Comparison of ENCODE assay signal across 8 cellular contexts in the genomic region with DNA sequence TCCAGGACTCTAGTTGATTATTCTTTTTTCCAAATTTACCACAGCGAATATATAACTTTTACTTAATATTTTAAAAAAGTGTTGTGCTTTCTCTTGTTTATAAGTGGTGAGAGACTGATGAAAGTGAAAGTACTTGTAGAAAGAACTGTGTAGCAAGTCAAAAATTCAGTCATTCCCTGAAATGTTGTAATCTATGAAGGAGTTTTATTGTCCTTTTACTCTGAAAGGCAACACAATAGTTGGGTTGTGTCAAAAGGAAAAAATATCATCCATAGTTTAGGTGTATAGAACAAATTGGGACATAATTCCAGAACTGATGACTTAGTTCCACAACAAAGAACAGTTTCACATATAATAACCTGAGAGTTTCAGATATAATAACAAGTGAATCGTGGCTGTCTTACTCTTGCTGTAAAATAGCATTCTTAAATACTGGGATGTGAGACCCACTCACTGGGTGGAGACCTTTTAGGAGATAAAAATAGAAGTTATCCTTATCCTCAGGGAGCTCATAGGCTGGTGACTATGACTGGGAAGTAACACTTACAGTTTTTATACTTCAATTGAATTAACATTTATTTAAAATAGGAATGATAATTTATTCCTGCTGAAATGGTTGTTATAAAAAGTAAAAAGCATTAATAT. TPM values are rescaled to one million over a fixed set of nuclear protein-coding genes. Genes with fewer than 3 reads are reported as not detected.
A peak's percentile ranks its signal among the peaks of the same experiment; 100 is the strongest.
DNase-seq lines count a peak whose midpoint lies in the region; ATAC-seq, FAIRE-seq and TF ChIP-seq lines count a peak whose summit lies in the region.

No MANE protein-coding gene starts in this region.

- H4K20me1 ChIP-seq in K562 (replicated peaks; ENCODE audit: control insufficient read depth, insufficient read depth, low read length): no peaks in the 10 kb centered on the region

- no peak for TF ChIP-seq POLR2A in K562 (conservative IDR thresholded peaks at IDR 0.05)
- no peak for TF ChIP-seq POLR2A in testis (IDR thresholded peaks at IDR 0.05)

- CTCF ChIA-PET in K562 (lab: Yijun Ruan, JAX; ENCODE audit: low intra/inter-chr PET ratio): no interaction called here

- H3K4me3 ChIP-seq in K562 (no peak overlapping the region), testis (no peak overlapping the region)

- H3K9me3 ChIP-seq in K562 (replicated peaks; ENCODE audit: control insufficient read depth, insufficient read depth, low read depth, low read length): no peaks in the 10 kb centered on the region
- no peaks in the 10 kb centered on the region for H3K9me3 ChIP-seq in testis

- H3K4me1 ChIP-seq in K562 (replicated peaks in 1 of 2; ENCODE audit: control insufficient read depth in 2 of 2, insufficient read depth in 2 of 2, low read length in 2 of 2): peaks cover 4 to 13% of the 10 kb centered on the region in 2 experiments; a peak in 3 of 5 replicates
- peaks cover 23% of the 10 kb centered on the region for H3K4me1 ChIP-seq in testis

- peaks cover 36% of the 10 kb centered on the region for H3K36me3 Mint-ChIP-seq in activated CD4-positive, alpha-beta T cell treated with anti-CD3 and anti-CD28 coated beads, Interleukin-2, amount 10 ng/mL, durations not matched to agents 24 days and 14 days (ENCODE audit: low read depth)

- TF ChIP-seq CTCF in K562 (IDR thresholded peaks at IDR 0.05 in 2 of 3, conservative IDR thresholded peaks at IDR 0.05 in 1 of 3; ENCODE audit: insufficient read depth in 2 of 3, low read depth in 1 of 3, low read length in 3 of 3): no peak
- no peak for TF ChIP-seq CTCF in testis (IDR thresholded peaks at IDR 0.05)

- peaks cover 47% of the 10 kb centered on the region for H3K79me2 ChIP-seq in K562 (ENCODE audit: control insufficient read depth, insufficient read depth, low read length)

- in situ Hi-C loops in K562 (cut with MboI): no loop called here

- H3K27me3 ChIP-seq in K562 (ENCODE audit: control insufficient read depth in 2 of 2, insufficient read depth in 2 of 2, low read length in 2 of 2) (no peaks in the 10 kb centered on the region), layer of hippocampus (ENCODE audit: control insufficient read depth, insufficient read depth, low read length) (no peaks in the 10 kb centered on the region), testis (no peaks in the 10 kb centered on the region)

- H2AFZ ChIP-seq in K562 (ENCODE audit: low read depth, low read length): peak overlapping the region; percentile 46; the same call in 1 of the 2 replicates

- H3K27ac Mint-ChIP-seq in activated CD4-positive, alpha-beta T cell treated with anti-CD3 and anti-CD28 coated beads, Interleukin-2, amount 10 ng/mL, durations not matched to agents 24 days and 14 days: peak overlapping the region; percentile 73

- H3K4me1 Mint-ChIP-seq in activated CD4-positive, alpha-beta T cell treated with anti-CD3 and anti-CD28 coated beads, Interleukin-2, amount 10 ng/mL, durations not matched to agents 24 days and 14 days: peaks cover 28% of the 10 kb centered on the region

- TF ChIP-seq RAD21 in K562 (CRISPR knock-in tag; conservative IDR thresholded peaks at IDR 0.05 in 1 of 2, IDR thresholded peaks at IDR 0.05 in 1 of 2): no peak

- no peak for DNase-seq in activated CD4-positive, alpha-beta T cell treated with anti-CD3 and anti-CD28 coated beads, Interleukin-2, amount 10 ng/mL, durations not matched to agents 24 days and 14 days
- DNase-seq in activated CD4-positive, alpha-beta T cell treated with anti-CD3 and anti-CD28 coated beads for 1 hour: no peak
- DNase-seq in K562 (ENCODE audit: extremely low read depth in 1 of 4, low spot score in 3 of 4) (no peak), testis (no peak)
- no peak for DNase-seq in stimulated activated CD8-positive, alpha-beta memory T cell treated with anti-CD3 and anti-CD28 coated beads, Interleukin-4, amount 100 ng/mL, for 48 hours

- POLR2A ChIA-PET in K562 (lab: Yijun Ruan, JAX): interaction anchor here (1.0 kb wide), 1 partner anchor 18 kb away, joined by 3 read pairs; no protein-coding TSS in a partner anchor

- H3K4me3 Mint-ChIP-seq in activated CD4-positive, alpha-beta T cell treated with anti-CD3 and anti-CD28 coated beads, Interleukin-2, amount 10 ng/mL, durations not matched to agents 24 days and 14 days: peak overlapping the region; percentile 79

- peak; percentile 37 for FAIRE-seq in K562 (lab: Jason Lieb, UNC)

- no peaks in the 10 kb centered on the region for H3K27me3 Mint-ChIP-seq in activated CD4-positive, alpha-beta T cell treated with anti-CD3 and anti-CD28 coated beads, Interleukin-2, amount 10 ng/mL, durations not matched to agents 24 days and 14 days

- ATAC-seq in K562 (peak; percentile 35; the same call in 1 of the 3 replicates), HG02840 (IDR thresholded peaks at IDR 0.05; ENCODE audit: low FRiP score, unreplicated experiment) (no peak), GM18858 (IDR thresholded peaks at IDR 0.05; ENCODE audit: unreplicated experiment) (no peak)

- TF ChIP-seq EP300 in K562 (IDR thresholded peaks at IDR 0.05; ENCODE audit: low read length): no peak

- H3K9me1 ChIP-seq in K562 (ENCODE audit: control insufficient read depth, insufficient read depth, low read length): no peaks in the 10 kb centered on the region

- whole genome bisulfite sequencing in K562 (ENCODE audit: insufficient coverage, low coverage, missing lambda C conversion rate): 11% methylated on average over 2 of the region's 2 CpGs
- WGBS in testis, 2 donors: 39 to 42% methylated on average over 2 of the region's 2 CpGs

- H3K9me3 Mint-ChIP-seq in activated CD4-positive, alpha-beta T cell treated with anti-CD3 and anti-CD28 coated beads, Interleukin-2, amount 10 ng/mL, durations not matched to agents 24 days and 14 days: no peaks in the 10 kb centered on the region

- no TSS peak for BruUV-seq in K562 (replicated peaks; lab: Mats Ljungman, UMichigan)

- peak overlapping the region; percentile 30 for H3K4me2 ChIP-seq in K562 (ENCODE audit: insufficient read depth, low read length)

- intact Hi-C loops in activated CD4-positive, alpha-beta T cell treated with anti-CD3 and anti-CD28 coated beads, Interleukin-2, amount 10 ng/mL, durations not matched to agents 24 days and 14 days (cut with micrococcal nuclease): loop anchor here (1.0 to 2.0 kb wide), 2 partner anchors 20 kb away; a partner anchor contains a TSS
- intact Hi-C loops in K562 (cut with micrococcal nuclease) (no loop called here), testis (cut with DNase I; ENCODE audit: low total_unique reads) (no loop called here)

- H3K9ac ChIP-seq in K562 (ENCODE audit: insufficient read depth in 1 of 2, low read depth in 2 of 2, low read length in 2 of 2): peak overlapping the region in 1 of 2 experiments; percentile 49; a peak in 2 of 4 replicates

- H3K27ac ChIP-seq in K562 (ENCODE audit: extremely low read depth, low read depth, low read length): peak overlapping the region; percentile 53; the same call in 2 of the 3 replicates
- peak overlapping the region; percentile 55 for H3K27ac ChIP-seq in layer of hippocampus (ENCODE audit: low read depth, low read length)
- H3K27ac ChIP-seq in testis: peak overlapping the region; percentile 81 to 90

- H3K36me3 ChIP-seq in K562 (ENCODE audit: control insufficient read depth, insufficient read depth, low read length) (peaks cover 37% of the 10 kb centered on the region; the same call in 2 of the 3 replicates), testis (ENCODE audit: low read depth, missing control alignments) (no peaks in the 10 kb centered on the region)

RNA-seq across cellular contexts. Expression of a gene that starts 20.6 kb away (rescaled TPM):
- 154 and 166 TPM in 2 replicates for total RNA-seq in activated CD4-positive, alpha-beta T cell treated with anti-CD3 and anti-CD28 coated beads, Interleukin-2, amount 10 ng/mL, durations not matched to agents 24 days and 14 days
- 46.6 and 100 TPM in 2 replicates for total RNA-seq in K562 (2011; cell fraction: chromatin; rRNA removed; ENCODE audit: low replicate concordance)
- total RNA-seq in K562 (2011; cell fraction: nucleolus; rRNA removed): 19.2 and 28.7 TPM in 2 replicates
- 61.2 and 107 TPM in 2 replicates for total RNA-seq in K562 (2011; cell fraction: nucleoplasm; rRNA removed)
- total RNA-seq in K562 (2014; rRNA removed) (29.9 and 69.7 TPM in 2 replicates), K562 (2014; rRNA removed; fragmentation: Illumina TruSeq; extraction: Trizol) (133 and 137 TPM in 2 replicates), K562 (2015; rRNA removed; fragmentation: Illumina TruSeq; extraction: Trizol) (98.0 and 101 TPM in 2 replicates), K562 (2021) (103 and 107 TPM in 2 replicates), testis (10 to 100 TPM; 65.8 to 85.0 TPM)
- polyA plus RNA-seq in K562 (2011; rRNA removed) (196 and 274 TPM in 2 replicates), K562 (2014; fragmentation: Illumina TruSeq; extraction: Trizol) (167 and 198 TPM in 2 replicates), K562 (2014; fragmentation: Nextera tagmentation; extraction: Ambion mirVana) (100 to 1,000 TPM; 136 to 198 TPM), K562 (2014; rRNA removed) (75.6 and 98.3 TPM in 2 replicates), testis (ENCODE audit: insufficient read depth, low read depth, low replicate concordance) (91.9 TPM)
- polyA plus RNA-seq in K562 (2011; cell fraction: cytosol; rRNA removed): 134 and 189 TPM in 2 replicates
- 41.9 and 62.4 TPM in 2 replicates for polyA plus RNA-seq in K562 (2011; cell fraction: nucleus; rRNA removed)
- 83.3 and 92.2 TPM in 2 replicates for polyA plus RNA-seq in K562 (2012)
- 158 and 175 TPM in 2 replicates for polyA minus RNA-seq in K562 (2011; rRNA and poly(A)+ RNA removed)
- polyA minus RNA-seq in K562 (2011; cell fraction: cytosol; rRNA and poly(A)+ RNA removed): 36.2 and 49.2 TPM in 2 replicates
- polyA minus RNA-seq in K562 (2011; cell fraction: nucleus; rRNA and poly(A)+ RNA removed): 18.0 and 42.0 TPM in 2 replicates

RNA-seq across cellular contexts. Expression of a gene that starts 59.2 kb away (rescaled TPM):
- 58.3 and 71.1 TPM in 2 replicates for total RNA-seq in activated CD4-positive, alpha-beta T cell treated with anti-CD3 and anti-CD28 coated beads, Interleukin-2, amount 10 ng/mL, durations not matched to agents 24 days and 14 days
- 55.4 and 66.2 TPM in 2 replicates for total RNA-seq in K562 (2011; cell fraction: chromatin; rRNA removed; ENCODE audit: low replicate concordance)
- total RNA-seq in K562 (2011; cell fraction: nucleolus; rRNA removed): 28.7 and 33.7 TPM in 2 replicates
- 38.4 and 44.9 TPM in 2 replicates for total RNA-seq in K562 (2011; cell fraction: nucleoplasm; rRNA removed)
- total RNA-seq in K562 (2014; rRNA removed) (12.9 and 16.4 TPM in 2 replicates), K562 (2014; rRNA removed; fragmentation: Illumina TruSeq; extraction: Trizol) (18.5 and 18.6 TPM in 2 replicates), K562 (2015; rRNA removed; fragmentation: Illumina TruSeq; extraction: Trizol) (17.9 and 22.4 TPM in 2 replicates), K562 (2021) (33.5 and 38.3 TPM in 2 replicates), testis (10 to 100 TPM; 35.2 to 36.0 TPM)
- polyA plus RNA-seq in K562 (2011; rRNA removed) (28.8 and 30.7 TPM in 2 replicates), K562 (2014; fragmentation: Illumina TruSeq; extraction: Trizol) (44.1 and 56.6 TPM in 2 replicates), K562 (2014; fragmentation: Nextera tagmentation; extraction: Ambion mirVana) (10 to 100 TPM; 15.0 to 18.1 TPM), K562 (2014; rRNA removed) (21.8 and 24.6 TPM in 2 replicates), testis (ENCODE audit: insufficient read depth, low read depth, low replicate concordance) (34.6 TPM)
- 15.9 and 17.2 TPM in 2 replicates for polyA plus RNA-seq in K562 (2011; cell fraction: cytosol; rRNA removed)
- polyA plus RNA-seq in K562 (2011; cell fraction: nucleus; rRNA removed): 18.4 and 18.6 TPM in 2 replicates
- 25.1 and 43.3 TPM in 2 replicates for polyA plus RNA-seq in K562 (2012)
- 31.2 and 33.8 TPM in 2 replicates for polyA minus RNA-seq in K562 (2011; rRNA and poly(A)+ RNA removed)
- polyA minus RNA-seq in K562 (2011; cell fraction: cytosol; rRNA and poly(A)+ RNA removed): 31.9 and 37.7 TPM in 2 replicates
- 9.7 and 17.2 TPM in 2 replicates for polyA minus RNA-seq in K562 (2011; cell fraction: nucleus; rRNA and poly(A)+ RNA removed)
